1 cellular context compared by ENCODE assay signal in genomic region chr2:191268596-191268995, GRCh38.
TF ChIP-seq lines count a peak whose summit lies in the region.

No MANE protein-coding gene starts in this region.

TF ChIP-seq in H1, 55 proteins besides CTCF, POLR2A, EP300 and RAD21:
- TF ChIP-seq ZNF274 (IDR thresholded peaks at IDR 0.05; ENCODE audit: borderline replicate concordance, extremely low read depth, low read length) = no peak
- TF ChIP-seq GABPA (IDR thresholded peaks at IDR 0.05; ENCODE audit: borderline replicate concordance, insufficient read depth, low read length) = no peak
- TF ChIP-seq NANOG (IDR thresholded peaks at IDR 0.05; ENCODE audit: insufficient read depth, low read depth, low read length, poor library complexity, severe bottlenecking) = no peak
- no peak for TF ChIP-seq ASH2L (IDR thresholded peaks at IDR 0.05; ENCODE audit: low read length)
- no peak for TF ChIP-seq HDAC2 (IDR thresholded peaks at IDR 0.05; ENCODE audit: borderline replicate concordance in 1 of 2, low read depth in 2 of 2, low read length in 2 of 2)
- TF ChIP-seq USF2 (IDR thresholded peaks at IDR 0.05; ENCODE audit: low read length) = no peak
- TF ChIP-seq RXRA (IDR thresholded peaks at IDR 0.05; ENCODE audit: insufficient read depth, low read depth, low read length) = no peak
- no peak for TF ChIP-seq TAF7 (optimal IDR thresholded peaks at IDR 0.05; ENCODE audit: borderline replicate concordance, low read depth, low read length)
- TF ChIP-seq CEBPB (IDR thresholded peaks at IDR 0.05; ENCODE audit: low read depth, low read length) = no peak
- TF ChIP-seq SRF (IDR thresholded peaks at IDR 0.05; ENCODE audit: low read depth, low read length) = no peak
- TF ChIP-seq BCL11A (IDR thresholded peaks at IDR 0.05; ENCODE audit: low read depth in 2 of 2, low read length in 2 of 2) = no peak
- TF ChIP-seq YY1 (IDR thresholded peaks at IDR 0.05; ENCODE audit: low read depth, low read length) = no peak
